ENCODE assay signal across 8 cellular contexts in genomic region chr18:12287684-12288405, GRCh38. TPM values are rescaled to one million over a fixed set of nuclear protein-coding genes. Genes with fewer than 3 reads are reported as not detected.
DNase-seq lines count a peak whose midpoint lies in the region; TF ChIP-seq lines count a peak whose summit lies in the region.

No MANE protein-coding gene starts in this region.

- no peak overlapping the region for H3K4ac ChIP-seq in mesendoderm (ENCODE audit: low read depth, low read length)

- no peak overlapping the region for H3K23ac ChIP-seq in mesendoderm (ENCODE audit: low read length)

- CTCF ChIA-PET in AG04449 (lab: Yijun Ruan, JAX), result interaction anchor here (0.8 to 5.2 kb wide), 9 partner anchors 9 to 89 kb away, joined by 3 to 27 read pairs (median 5); partner anchors contain the start of genes AFG3L2 and TUBB6

- no peaks in the 10 kb centered on the region for H3K79me1 ChIP-seq in mesendoderm (ENCODE audit: low read length)

- no peak overlapping the region for H4K8ac ChIP-seq in mesendoderm (ENCODE audit: low read depth, low read length)

- H3K79me2 ChIP-seq in MM.1S (ENCODE audit: low read length), result no peaks in the 10 kb centered on the region
- no peaks in the 10 kb centered on the region for H3K79me2 ChIP-seq in mesendoderm (ENCODE audit: control insufficient read depth, insufficient read depth, low read length)

- POLR2A ChIA-PET in AG04449 (lab: Yijun Ruan, JAX), result interaction anchor here (1.0 to 4.3 kb wide), 10 partner anchors 9 to 334 kb away, joined by 3 to 69 read pairs (median 5); partner anchors contain the start of genes AFG3L2 and TUBB6

- no peak overlapping the region for H2BK120ac ChIP-seq in mesendoderm (ENCODE audit: low read depth, low read length)

- H3K27ac Mint-ChIP-seq in endothelial cell (ENCODE audit: unreplicated experiment), result no peak overlapping the region

- no CpG with 5 or more reads among the region's 41 CpGs for WGBS in mesendoderm (ENCODE audit: extremely low coverage, insufficient coverage, low lambda C conversion rate)
- WGBS in urinary bladder, result 2% methylated on average over 41 of the region's 41 CpGs

- peak overlapping the region; percentile 84 for H3K4me3 Mint-ChIP-seq in endothelial cell (ENCODE audit: unreplicated experiment)

- H3K36me3 Mint-ChIP-seq in endothelial cell (ENCODE audit: low read depth, unreplicated experiment), result no peaks in the 10 kb centered on the region

- H3K56ac ChIP-seq in mesendoderm (ENCODE audit: low read length), result peak overlapping the region; percentile 45

- H3K9me3 Mint-ChIP-seq in endothelial cell (ENCODE audit: unreplicated experiment), result no peaks in the 10 kb centered on the region

- H3K4me3 ChIP-seq in AG04449 (ENCODE audit: low read depth, low read length), result peak overlapping the region; percentile 60
- peak overlapping the region; percentile 29 for H3K4me3 ChIP-seq in MM.1S (ENCODE audit: low read length)
- peak overlapping the region; percentile 23 for H3K4me3 ChIP-seq in mesendoderm (ENCODE audit: low read length)
- H3K4me3 ChIP-seq in urinary bladder (ENCODE audit: low read depth, low read length), result peak overlapping the region; percentile 24

- H2AK5ac ChIP-seq in mesendoderm (ENCODE audit: low read length), result no peak overlapping the region

- no peak overlapping the region for H3K18ac ChIP-seq in mesendoderm (ENCODE audit: low read length)

- no peaks in the 10 kb centered on the region for H3K4me1 ChIP-seq in MM.1S (ENCODE audit: low read length)
- peaks cover 9% of the 10 kb centered on the region for H3K4me1 ChIP-seq in mesendoderm (ENCODE audit: control insufficient read depth, low read depth, low read length)
- H3K4me1 ChIP-seq in urinary bladder (ENCODE audit: insufficient read depth), result no peaks in the 10 kb centered on the region

- TF ChIP-seq CTCF in AG04449 (IDR thresholded peaks at IDR 0.05; ENCODE audit: insufficient read depth, low read length, missing control alignments) (peak; percentile 12), MM.1S (IDR thresholded peaks at IDR 0.05; ENCODE audit: low read length) (no peak), endothelial cell (IDR thresholded peaks at IDR 0.05; ENCODE audit: unreplicated experiment) (no peak)

- H4K20me1 ChIP-seq in MM.1S (ENCODE audit: insufficient read depth, low read length), result no peaks in the 10 kb centered on the region

- peak; percentile 87 for DNase-seq in AG04449 (ENCODE audit: low read depth, low spot score)
- DNase-seq in MM.1S, result no peak
- no peak for DNase-seq in endothelial cell (ENCODE audit: low spot score)
- DNase-seq in mesendoderm, result peak; percentile 31
- no peak for DNase-seq in NCI-H2227 treated with DMSO at 0.1 percent for 48 hours (lab: John Stamatoyannopoulos, UW)
- no peak for DNase-seq in putamen (ENCODE audit: low spot score)
- no peak for DNase-seq in SIG-M5 treated with dmso at 0.1 percent for 504 hours (lab: John Stamatoyannopoulos, UW; ENCODE audit: unreplicated experiment)

- no peak overlapping the region for H3K27ac ChIP-seq in MM.1S (ENCODE audit: low read length)
- H3K27ac ChIP-seq in mesendoderm (ENCODE audit: low read depth, low read length), result no peak overlapping the region
- peak overlapping the region; percentile 55 for H3K27ac ChIP-seq in urinary bladder (ENCODE audit: low read depth)

- H3K9me3 ChIP-seq in MM.1S (replicated peaks; ENCODE audit: insufficient read depth, low read length), result no peaks in the 10 kb centered on the region

- H3K9ac ChIP-seq in MM.1S (ENCODE audit: low read length) (no peak overlapping the region; the same call in 1 of the 2 replicates), mesendoderm (ENCODE audit: low read length) (peak overlapping the region; percentile 50)

- H3K27me3 Mint-ChIP-seq in endothelial cell (ENCODE audit: unreplicated experiment), result peaks cover 6% of the 10 kb centered on the region

- peaks cover 48% of the 10 kb centered on the region for H3K4me1 Mint-ChIP-seq in endothelial cell (ENCODE audit: unreplicated experiment)

- no peak overlapping the region for H2BK15ac ChIP-seq in mesendoderm (replicated peaks; ENCODE audit: low read depth)

- H3K27me3 ChIP-seq in MM.1S (replicated peaks; ENCODE audit: insufficient read depth, low read length) (no peaks in the 10 kb centered on the region), mesendoderm (ENCODE audit: insufficient read depth, low read length, poor library complexity) (no peaks in the 10 kb centered on the region)

- H3K4me2 ChIP-seq in MM.1S (ENCODE audit: low read depth, low read length) (peak overlapping the region; percentile 54; the same call in 1 of the 2 replicates), mesendoderm (ENCODE audit: low read length) (peak overlapping the region; percentile 90)

- peak overlapping the region; percentile 70; the same call in 1 of the 2 replicates for H2AFZ ChIP-seq in MM.1S (ENCODE audit: low read length)

- H3K9me2 ChIP-seq in MM.1S (replicated peaks; ENCODE audit: insufficient read depth, low read length), result no peaks in the 10 kb centered on the region

- H2BK5ac ChIP-seq in mesendoderm (ENCODE audit: low read length), result no peak overlapping the region

- no peaks in the 10 kb centered on the region for H3K36me3 ChIP-seq in MM.1S (replicated peaks; ENCODE audit: insufficient read depth, low read length)
- no peaks in the 10 kb centered on the region for H3K36me3 ChIP-seq in mesendoderm (ENCODE audit: control insufficient read depth, insufficient read depth, low read length)
- no peaks in the 10 kb centered on the region for H3K36me3 ChIP-seq in urinary bladder (ENCODE audit: insufficient read depth)

- H3F3A ChIP-seq in MM.1S (ENCODE audit: insufficient read depth, low read length), result no peaks in the 10 kb centered on the region

- H4K5ac ChIP-seq in mesendoderm (ENCODE audit: low read length), result no peak overlapping the region

RNA-seq across cellular contexts. Expression of gene TUBB6, which starts 20.2 kb away (rescaled TPM):
- total RNA-seq in endothelial cell (ENCODE audit: unreplicated experiment) (301 TPM), urinary bladder (441 TPM)
- polyA plus RNA-seq in mesendoderm (2013, experiment 1 of 2), result 142 TPM
- polyA plus RNA-seq in mesendoderm (2013, experiment 2 of 2), result 147 TPM
- polyA plus RNA-seq in urinary bladder, result 310 TPM

RNA-seq across cellular contexts. Expression of gene CIDEA, which starts 33.7 kb away (rescaled TPM):
- 0.97 TPM for total RNA-seq in endothelial cell (ENCODE audit: unreplicated experiment)
- polyA plus RNA-seq in mesendoderm (2013, experiment 1 of 2), result 0.46 TPM
- polyA plus RNA-seq in mesendoderm (2013, experiment 2 of 2), result 0.42 TPM
- 0.48 TPM for total RNA-seq in urinary bladder
- polyA plus RNA-seq in urinary bladder, result 2.2 TPM

Comparison
In these comparisons a context has a peak if more than half of its experiments do, and no peak if none do; other contexts are left out.
1. DNase-seq: peak in AG04449 (single experiment) and mesendoderm (single experiment); none in MM.1S (single experiment), endothelial cell (single experiment), NCI-H2227 treated with DMSO at 0.1 percent for 48 hours (single experiment), putamen (single experiment) and SIG-M5 treated with dmso at 0.1 percent for 504 hours (single experiment).
2. Peak in every context shown above with its lines, with median percentiles within 50 percentile points of each other: H3K4me3 ChIP-seq.